ENCODE assay signal across 2 cellular contexts in genomic region chr5:133927616-133928180, GRCh38.
TF ChIP-seq lines count a peak whose summit lies in the region.

No MANE protein-coding gene starts in this region.

TF ChIP-seq in IMR-90, 13 proteins besides CTCF, POLR2A, EP300 and RAD21:
- TF ChIP-seq NFE2L2 (IDR thresholded peaks at IDR 0.05; ENCODE audit: low read depth, low read length) = no peak
- TF ChIP-seq CHD1 (IDR thresholded peaks at IDR 0.05; ENCODE audit: low read depth, low read length) = no peak
- TF ChIP-seq ELK1 (IDR thresholded peaks at IDR 0.05; ENCODE audit: borderline replicate concordance, low read depth, low read length) = no peak
- no peak for TF ChIP-seq RFX5 (IDR thresholded peaks at IDR 0.05; ENCODE audit: low read depth, low read length)
- no peak for TF ChIP-seq USF2 (IDR thresholded peaks at IDR 0.05; ENCODE audit: low read depth, low read length)
- peak; percentile 63 for TF ChIP-seq MAFK (IDR thresholded peaks at IDR 0.05; ENCODE audit: low read depth, low read length)

TF ChIP-seq in K562, 482 proteins besides CTCF, POLR2A, EP300 and RAD21:
- TF ChIP-seq MCM5 (IDR thresholded peaks at IDR 0.05; ENCODE audit: low read depth) (no peak), NKRF (IDR thresholded peaks at IDR 0.05; ENCODE audit: borderline replicate concordance) (no peak), KAT8 (IDR thresholded peaks at IDR 0.05; ENCODE audit: low read depth) (no peak), ZNF764 (CRISPR knock-in tag; IDR thresholded peaks at IDR 0.05; ENCODE audit: low read depth) (no peak), ZNF165 (CRISPR knock-in tag; IDR thresholded peaks at IDR 0.05; ENCODE audit: borderline replicate concordance) (no peak), MAFK (IDR thresholded peaks at IDR 0.05; ENCODE audit: low read length) (peak; percentile 49; the same call in 1 of the 2 replicates), ZNF316 (IDR thresholded peaks at IDR 0.05) (peak; percentile 76), GMEB1 (CRISPR knock-in tag; IDR thresholded peaks at IDR 0.05) (no peak), C11orf30 (IDR thresholded peaks at IDR 0.05; ENCODE audit: low read depth) (peak; percentile 47), HDAC2 (IDR thresholded peaks at IDR 0.05) (no peak), PURB (CRISPR knock-in tag; IDR thresholded peaks at IDR 0.05; ENCODE audit: low read depth) (no peak), TBL1XR1 (IDR thresholded peaks at IDR 0.05; ENCODE audit: low read length in 2 of 2) (no peak), JUND (IDR thresholded peaks at IDR 0.05; ENCODE audit: borderline replicate concordance, low read depth, low read length) (no peak), JUND (tag; IDR thresholded peaks at IDR 0.05; ENCODE audit: borderline replicate concordance, low read depth, low read length) (no peak), MAFF (IDR thresholded peaks at IDR 0.05; ENCODE audit: low read length) (0 out of 2 replicates have a peak, but pooled peaks have one; percentile 37), ZNF655 (CRISPR knock-in tag; IDR thresholded peaks at IDR 0.05) (no peak)
TF ChIP-seq in K562: peak in this region for 4.
